Comparison of ENCODE assay signal across 17 cellular contexts in genomic region chr17:47875586-47875985, GRCh38. TPM values are rescaled to one million over a fixed set of nuclear protein-coding genes. Genes with fewer than 3 reads are reported as not detected.
A peak's percentile ranks its signal among the peaks of the same experiment; 100 is the strongest.
DNase-seq lines count a peak whose midpoint lies in the region; ATAC-seq, FAIRE-seq and TF ChIP-seq lines count a peak whose summit lies in the region.
"Had no signal": no experiment of that assay in that cellular context is flagged by ENCODE, and none has a peak within 500 bp of the region (broad histone marks: within the 10 kb centered on the region; RNA-seq: fewer than 3 reads in every experiment).

No MANE protein-coding gene starts in this region.

- peak; percentile 94 for FAIRE-seq in HTR-8/SVneo (lab: Jason Lieb, UNC)
- FAIRE-seq: RCC 7860 had no signal

- H3K27me3 ChIP-seq in lower lobe of right lung (ENCODE audit: low read depth): peaks cover 15% of the 10 kb centered on the region

- no peak overlapping the region for H3K4me3 ChIP-seq in lower lobe of right lung

- H3K27ac ChIP-seq in lower lobe of right lung: no peak overlapping the region

- DNase-seq in HTR-8/SVneo (ENCODE audit: insufficient read length, low spot score) (no peak), amniotic epithelial cell (ENCODE audit: low read depth) (peak; percentile 35), lower lobe of right lung (peak; percentile 9), sciatic nerve (ENCODE audit: low spot score) (no peak), iPS-NIHi11 (ENCODE audit: low spot score) (no peak), COLO668 (lab: John Stamatoyannopoulos, UW; ENCODE audit: unreplicated experiment) (no peak), SIG-M5 (lab: John Stamatoyannopoulos, UW) (no peak), NCI-H2107 (lab: John Stamatoyannopoulos, UW) (no peak)
- DNase-seq: C1 segment of cervical spinal cord, COR-L47, HCEC 1CT, KG1, NCI-H1092, NCI-H2227 treated with DMSO at 0.1 percent for 48 hours, SHP77 had no signal

- TF ChIP-seq CTCF in lower lobe of right lung (IDR thresholded peaks at IDR 0.05): no peak

- H3K9me3 ChIP-seq in lower lobe of right lung: no peaks in the 10 kb centered on the region

- H3K36me3 ChIP-seq in lower lobe of right lung: no peaks in the 10 kb centered on the region

- ATAC-seq in lower lobe of right lung (no peak), sciatic nerve (peak; percentile 66)
- ATAC-seq: SK-N-SH treated with all-trans-retinoic acid at 6 μM for 48 hours had no signal

- intact Hi-C loops in lower lobe of right lung (cut with DNase I) (no loop called here), sciatic nerve (cut with DNase I) (no loop called here)

- H3K4me1 ChIP-seq in lower lobe of right lung: peaks cover 17% of the 10 kb centered on the region

RNA-seq across cellular contexts. Expression of gene SP2, which starts 20.4 kb away (rescaled TPM):
- total RNA-seq in lower lobe of right lung (19.4 TPM), sciatic nerve (24.2 TPM)

RNA-seq across cellular contexts. Expression of gene SP6, which starts 24.6 kb away (rescaled TPM):
- total RNA-seq in lower lobe of right lung (4.7 TPM), sciatic nerve (0.62 TPM)

RNA-seq across cellular contexts. Expression of gene SCRN2, which starts 34.5 kb away (rescaled TPM):
- total RNA-seq in lower lobe of right lung: 30.9 TPM
- 39.4 TPM for total RNA-seq in sciatic nerve

RNA-seq across cellular contexts. Expression of gene LRRC46, which starts 44.1 kb away (rescaled TPM):
- total RNA-seq in lower lobe of right lung (11.6 TPM), sciatic nerve (0.89 TPM)

RNA-seq across cellular contexts. Expression of gene MRPL10, which starts 44.2 kb away (rescaled TPM):
- 33.2 TPM for total RNA-seq in lower lobe of right lung
- 26.6 TPM for total RNA-seq in sciatic nerve

Comparison
In these comparisons a context has a peak if more than half of its experiments do, and no peak if none do; other contexts are left out.
1. DNase-seq: peak in amniotic epithelial cell (single experiment) and lower lobe of right lung (single experiment); none in HTR-8/SVneo (single experiment), sciatic nerve (single experiment), iPS-NIHi11 (single experiment), COLO668 (single experiment), SIG-M5 (single experiment) and NCI-H2107 (single experiment).